Comparison of ENCODE assay signal across 8 cellular contexts in the genomic region with DNA sequence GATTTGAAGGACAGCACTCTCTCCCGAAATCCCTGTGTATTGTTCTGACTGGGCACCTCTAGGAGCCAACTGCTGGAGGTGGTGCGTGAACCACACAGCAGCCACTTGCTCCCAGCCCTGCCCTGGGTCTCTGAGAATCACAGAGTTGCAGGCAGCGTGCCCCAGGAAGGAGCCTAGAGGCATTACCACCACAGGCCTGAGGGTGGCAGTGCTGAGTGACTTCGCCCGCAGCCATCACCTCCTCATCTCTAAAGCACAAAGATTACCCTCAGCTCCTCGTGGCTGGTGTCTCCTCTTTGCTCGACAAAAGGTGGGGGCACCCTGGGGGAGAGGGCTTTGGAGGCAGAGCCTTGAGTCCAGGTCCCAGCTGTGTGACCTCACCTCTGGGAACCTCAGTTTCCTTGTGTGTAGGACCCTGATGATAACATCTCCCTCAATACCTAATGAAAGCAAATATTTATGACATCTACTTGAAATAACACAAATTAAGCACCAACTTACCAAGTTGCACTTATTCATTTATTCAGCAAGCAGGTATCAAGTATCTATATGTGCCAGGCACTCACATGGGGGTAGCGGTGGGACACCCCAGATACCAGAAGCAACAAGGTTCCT.
A peak's percentile ranks its signal among the peaks of the same experiment; 100 is the strongest.
DNase-seq lines count a peak whose midpoint lies in the region; ATAC-seq and TF ChIP-seq lines count a peak whose summit lies in the region.

No MANE protein-coding gene starts in this region.

- H3K27ac ChIP-seq in neural cell (ENCODE audit: low read length) (no peak overlapping the region), tibial artery (no peak overlapping the region)

- no peak overlapping the region for H3K4me2 ChIP-seq in neural cell (ENCODE audit: low read length)

- intact Hi-C loops in tibial artery (cut with DNase I; ENCODE audit: low total_unique reads) = no loop called here

- peak; percentile 70 for TF ChIP-seq RAD21 in neural cell (conservative IDR thresholded peaks at IDR 0.05)

- H3K9ac ChIP-seq in neural cell (ENCODE audit: low read length) = no peak overlapping the region

- H3F3A ChIP-seq in neural cell (ENCODE audit: insufficient read depth, low read length, poor library complexity, severe bottlenecking) = no peaks in the 10 kb centered on the region

- H4K20me1 ChIP-seq in neural cell (ENCODE audit: insufficient read depth) = no peaks in the 10 kb centered on the region

- H3K4me3 ChIP-seq in neural cell (ENCODE audit: low read length) (no peak overlapping the region), tibial artery (no peak overlapping the region)

- H3K27me3 ChIP-seq in neural cell (ENCODE audit: insufficient read depth, low read depth, low read length) (peaks cover 2% of the 10 kb centered on the region), tibial artery (peaks cover 0 to 63% of the 10 kb centered on the region in 2 donors)

- H3K36me3 ChIP-seq in neural cell (ENCODE audit: insufficient read depth, low read length) (no peaks in the 10 kb centered on the region), tibial artery (no peaks in the 10 kb centered on the region)

- no peaks in the 10 kb centered on the region for H3K9me3 ChIP-seq in neural cell (ENCODE audit: low read length)
- H3K9me3 ChIP-seq in tibial artery = no peaks in the 10 kb centered on the region

- ATAC-seq in esophagus mucosa (peak; percentile 75), HG03097 (IDR thresholded peaks at IDR 0.05; ENCODE audit: low FRiP score, unreplicated experiment) (no peak)

- H3K79me2 ChIP-seq in neural cell (replicated peaks; ENCODE audit: insufficient read depth, low read length) = no peaks in the 10 kb centered on the region

- TF ChIP-seq CTCF in neural cell (IDR thresholded peaks at IDR 0.05; ENCODE audit: poor library complexity, severe bottlenecking) (peak; percentile 75), tibial artery (IDR thresholded peaks at IDR 0.05) (peak; percentile 40 to 53)

- no peaks in the 10 kb centered on the region for H3K4me1 ChIP-seq in tibial artery

- H3K9me2 ChIP-seq in neural cell (ENCODE audit: insufficient read depth, low read length) = no peaks in the 10 kb centered on the region

- TF ChIP-seq EP300 in neural cell (conservative IDR thresholded peaks at IDR 0.05; ENCODE audit: poor library complexity, severe bottlenecking) = no peak

- DNase-seq in SHP77 (lab: John Stamatoyannopoulos, UW) (peak; percentile 5 to 29), SHP77 treated with DMSO at 0.1 percent for 48 hours (lab: John Stamatoyannopoulos, UW) (no peak), NCI-H748 (lab: John Stamatoyannopoulos, UW; ENCODE audit: unreplicated experiment) (peak; percentile 42), tibial artery (peak in 1 of 2 donors; percentile 24)
- DNase-seq in activated CD8-positive, alpha-beta memory T cell treated with anti-CD3 and anti-CD28 coated beads, Interleukin-2, amount 50 U/mL, for 48 hours = peak; percentile 87

- no peak overlapping the region for H2AFZ ChIP-seq in neural cell (ENCODE audit: low read depth, low read length)

TF ChIP-seq in neural cell, 6 proteins besides CTCF, POLR2A, EP300 and RAD21:
- TF ChIP-seq REST (IDR thresholded peaks at IDR 0.05; ENCODE audit: borderline replicate concordance) (no peak), MXI1 (conservative IDR thresholded peaks at IDR 0.05; ENCODE audit: poor library complexity, severe bottlenecking) (no peak), SMC3 (conservative IDR thresholded peaks at IDR 0.05; ENCODE audit: poor library complexity) (peak; percentile 78), POLR2AphosphoS5 (IDR thresholded peaks at IDR 0.05) (no peak)
